9 cellular contexts compared by ENCODE assay signal in the genomic region with DNA sequence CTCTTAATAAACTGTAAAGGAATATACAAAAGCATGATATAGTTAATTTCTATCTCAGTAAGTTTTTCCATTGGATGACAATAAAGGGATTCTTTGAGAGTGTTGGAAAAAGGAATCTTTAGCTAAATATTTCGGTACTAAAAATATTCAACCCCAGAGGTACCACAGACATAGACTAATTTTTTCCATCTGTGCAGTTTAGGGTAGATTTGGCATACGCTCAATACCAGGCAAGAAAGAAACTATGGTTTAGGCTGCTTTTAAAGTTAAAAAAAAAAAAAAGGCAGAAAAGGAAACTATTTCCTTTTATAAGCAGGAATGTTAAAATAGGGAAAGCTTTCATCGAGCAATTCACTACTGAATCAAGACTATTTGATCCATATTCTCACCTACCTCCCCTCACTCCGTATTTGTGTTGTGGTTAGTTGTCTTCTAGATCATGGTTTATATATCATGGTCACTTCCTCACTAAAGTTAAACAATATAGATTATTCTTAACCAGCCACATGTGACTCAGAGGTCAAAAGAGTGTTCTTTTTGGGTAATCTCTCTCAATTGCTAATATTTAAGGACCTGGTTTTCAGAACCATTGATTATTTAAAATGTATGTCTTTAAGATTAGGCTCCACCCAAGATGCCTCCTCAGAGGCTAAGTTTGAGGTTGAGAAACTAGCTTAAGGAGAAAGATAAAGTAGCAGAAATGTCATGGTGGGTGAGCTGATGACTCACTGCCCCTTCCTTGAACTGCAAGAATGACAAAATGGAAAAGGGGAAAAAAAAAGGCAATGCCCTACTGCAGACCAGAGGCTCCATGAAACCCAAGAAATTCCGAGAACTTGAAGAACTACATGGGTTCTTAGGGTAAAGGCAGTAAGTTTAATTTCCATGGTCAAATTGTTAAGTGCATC. TPM values are rescaled to one million over a fixed set of nuclear protein-coding genes. Genes with fewer than 3 reads are reported as not detected.
DNase-seq lines count a peak whose midpoint lies in the region; ATAC-seq, FAIRE-seq and TF ChIP-seq lines count a peak whose summit lies in the region.
"Not testable (repeated sequence)": the region's sequence is repeated elsewhere in the genome, so short reads cannot be mapped to it uniquely, and the experiment has no call there.
"Had no signal": no experiment of that assay in that cellular context is flagged by ENCODE, and none has a peak within 500 bp of the region (broad histone marks: within the 10 kb centered on the region; RNA-seq: fewer than 3 reads in every experiment).

No MANE protein-coding gene starts in this region.

- peak; percentile 87 for ATAC-seq in SK-N-SH treated with all-trans-retinoic acid at 6 μM for 48 hours
- ATAC-seq in stimulated activated naive CD8-positive, alpha-beta T cell treated with anti-CD3 and anti-CD28 coated beads, Interleukin-15, Interleukin-2, amounts not matched to agents 100 U/mL and 50 U/mL, for 24 hours: peak; percentile 86

- intact Hi-C loops in endothelial cell of umbilical vein (cut with micrococcal nuclease): not testable (repeated sequence)

- not testable (repeated sequence) for H2AFZ ChIP-seq in endothelial cell of umbilical vein (ENCODE audit: low read depth, low read length)

- POLR2A ChIA-PET in BJ (lab: Charles Lee); endothelial cell of umbilical vein (lab: Charles Lee): not testable (repeated sequence)

- not testable (repeated sequence) for H3K4me1 Mint-ChIP-seq in activated naive CD8-positive, alpha-beta T cell treated with anti-CD3 and anti-CD28 coated beads for 36 hours

- not testable (repeated sequence) for H3K9me3 ChIP-seq in MG63; endothelial cell of umbilical vein (replicated peaks; ENCODE audit: control insufficient read depth, insufficient read depth, low read length)

- CTCF ChIA-PET in BJ (lab: Yijun Ruan, JAX); endothelial cell of umbilical vein (lab: Charles Lee): not testable (repeated sequence)

- not testable (repeated sequence) for BruUV-seq in endothelial cell of umbilical vein (replicated peaks; lab: Mats Ljungman, UMichigan)

- not testable (repeated sequence) for H3K4me3 ChIP-seq in BJ (ENCODE audit: low read depth, low read length); MG63; endothelial cell of umbilical vein (replicated peaks in 1 of 3; ENCODE audit: insufficient read depth in 1 of 3, low read depth in 1 of 3, low read length in 3 of 3)

- dilution Hi-C loops in endothelial cell of umbilical vein (cut with MboI; ENCODE audit: extremely low pct_ligation_motif_present, low sequenced_read_pairs): not testable (repeated sequence)

- H3K36me3 Mint-ChIP-seq in activated naive CD8-positive, alpha-beta T cell treated with anti-CD3 and anti-CD28 coated beads for 36 hours: not testable (repeated sequence)

- H3K9me3 Mint-ChIP-seq in activated naive CD8-positive, alpha-beta T cell treated with anti-CD3 and anti-CD28 coated beads for 36 hours: not testable (repeated sequence)

- H3K79me2 ChIP-seq in endothelial cell of umbilical vein (ENCODE audit: control insufficient read depth, insufficient read depth, low read length): not testable (repeated sequence)

- not testable (repeated sequence) for H3K27ac Mint-ChIP-seq in activated naive CD8-positive, alpha-beta T cell treated with anti-CD3 and anti-CD28 coated beads for 36 hours

- not testable (repeated sequence) for H3K4me2 ChIP-seq in endothelial cell of umbilical vein (ENCODE audit: insufficient read depth, low read length)

- not testable (repeated sequence) for H3K27me3 ChIP-seq in BJ (ENCODE audit: control insufficient read depth, insufficient read depth, low read length); MG63; endothelial cell of umbilical vein (ENCODE audit: control insufficient read depth in 2 of 2, insufficient read depth in 2 of 2, low read length in 2 of 2)

- TF ChIP-seq POLR2A in endothelial cell of umbilical vein (IDR thresholded peaks at IDR 0.05; ENCODE audit: low read depth, low read length): not testable (repeated sequence)

- H3K36me3 ChIP-seq in BJ (ENCODE audit: control insufficient read depth, insufficient read depth, low read length); MG63; endothelial cell of umbilical vein (ENCODE audit: control insufficient read depth in 2 of 2, extremely low read depth in 1 of 2, insufficient read depth in 2 of 2, low read length in 2 of 2): not testable (repeated sequence)

- not testable (repeated sequence) for H3K4me3 Mint-ChIP-seq in activated naive CD8-positive, alpha-beta T cell treated with anti-CD3 and anti-CD28 coated beads for 36 hours

- H3K27me3 Mint-ChIP-seq in activated naive CD8-positive, alpha-beta T cell treated with anti-CD3 and anti-CD28 coated beads for 36 hours: not testable (repeated sequence)

- not testable (repeated sequence) for H3K4me1 ChIP-seq in endothelial cell of umbilical vein (ENCODE audit: control insufficient read depth, extremely low read depth, insufficient read depth, low read length)

- FAIRE-seq in endothelial cell of umbilical vein (lab: Jason Lieb, UNC): not testable (repeated sequence)

- DNase-seq in BJ (ENCODE audit: low read depth) (peak; percentile 13), H4 (ENCODE audit: low spot score) (peak; percentile 77), MG63 (peak; percentile 36), endothelial cell of umbilical vein (ENCODE audit: low read depth, low spot score) (peak; percentile 31), islet precursor cell (peak; percentile 38)
- DNase-seq in activated naive CD8-positive, alpha-beta T cell treated with anti-CD3 and anti-CD28 coated beads for 36 hours: peak; percentile 2
- not testable (repeated sequence) for DNase-seq in stimulated activated naive CD8-positive, alpha-beta T cell treated with anti-CD3 and anti-CD28 coated beads, Interleukin-15, Interleukin-2, amounts not matched to agents 100 U/mL and 50 U/mL, for 24 hours

- TF ChIP-seq CTCF in BJ (IDR thresholded peaks at IDR 0.05; ENCODE audit: insufficient read depth, low read depth, low read length); endothelial cell of umbilical vein (IDR thresholded peaks at IDR 0.05; ENCODE audit: extremely low read depth in 1 of 2, insufficient read depth in 1 of 2, low read depth in 1 of 2, low read length in 2 of 2): not testable (repeated sequence)

- H3K9ac ChIP-seq in endothelial cell of umbilical vein (replicated peaks; ENCODE audit: extremely low read depth, insufficient read depth, low read length): not testable (repeated sequence)

- H3K27ac ChIP-seq in endothelial cell of umbilical vein (ENCODE audit: insufficient read depth, low read depth, low read length): not testable (repeated sequence)

- not testable (repeated sequence) for H3K9me1 ChIP-seq in endothelial cell of umbilical vein (replicated peaks; ENCODE audit: control insufficient read depth, extremely low read depth, insufficient read depth, low read length)

- not testable (repeated sequence) for H4K20me1 ChIP-seq in endothelial cell of umbilical vein (replicated peaks; ENCODE audit: control insufficient read depth, extremely low read depth, insufficient read depth, low read length)

RNA-seq across cellular contexts. Expression of a gene that starts 20.0 kb away (rescaled TPM):
- polyA plus RNA-seq in BJ (2011; rRNA removed) (2.1 and 3.1 TPM in 2 replicates), endothelial cell of umbilical vein (1.9 and 2.6 TPM in 2 replicates)
- 1.2 and 2.4 TPM in 2 replicates for polyA minus RNA-seq in BJ (2011; rRNA and poly(A)+ RNA removed)
- 4.5 and 11.2 TPM in 2 replicates for total RNA-seq in H4 (2014; rRNA removed; shearing (Covaris generic))
- total RNA-seq in MG63 (2014; rRNA removed; shearing (Covaris generic); ENCODE audit: low replicate concordance): 8.1 and 19.7 TPM in 2 replicates
- 10 to 100 TPM; 24.6 to 26.9 TPM for total RNA-seq in activated naive CD8-positive, alpha-beta T cell treated with anti-CD3 and anti-CD28 coated beads for 36 hours
- 4.3 and 6.5 TPM in 2 replicates for total RNA-seq in endothelial cell of umbilical vein
- polyA plus RNA-seq in endothelial cell of umbilical vein (2011; cell fraction: cytosol; rRNA removed): 2.8 TPM in 2 replicates
- polyA plus RNA-seq in endothelial cell of umbilical vein (2011; cell fraction: nucleus; rRNA removed): 7.0 and 7.7 TPM in 2 replicates
- 3.3 and 4.4 TPM in 2 replicates for polyA plus RNA-seq in endothelial cell of umbilical vein (2012)
- 6.4 and 9.3 TPM in 2 replicates for polyA minus RNA-seq in endothelial cell of umbilical vein
- polyA minus RNA-seq in endothelial cell of umbilical vein (2011; cell fraction: cytosol; rRNA and poly(A)+ RNA removed): 13.8 TPM
- 3.1 and 9.3 TPM in 2 replicates for polyA minus RNA-seq in endothelial cell of umbilical vein (2011; cell fraction: nucleus; rRNA and poly(A)+ RNA removed)
- total RNA-seq: Right ventricle myocardium superior had no signal

RNA-seq across cellular contexts. Expression of a gene that starts 20.7 kb away (rescaled TPM):
- polyA plus RNA-seq in BJ (2011; rRNA removed) (5.0 and 5.6 TPM in 2 replicates), endothelial cell of umbilical vein (4.6 and 5.6 TPM in 2 replicates)
- 7.4 and 9.2 TPM in 2 replicates for polyA minus RNA-seq in BJ (2011; rRNA and poly(A)+ RNA removed)
- 7.2 and 10.4 TPM in 2 replicates for total RNA-seq in H4 (2014; rRNA removed; shearing (Covaris generic))
- 9.7 and 10.8 TPM in 2 replicates for total RNA-seq in MG63 (2014; rRNA removed; shearing (Covaris generic); ENCODE audit: low replicate concordance)
- total RNA-seq in activated naive CD8-positive, alpha-beta T cell treated with anti-CD3 and anti-CD28 coated beads for 36 hours: 10 to 100 TPM; 14.6 to 19.1 TPM
- total RNA-seq in endothelial cell of umbilical vein: 56.4 and 57.8 TPM in 2 replicates
- 7.6 and 7.8 TPM in 2 replicates for polyA plus RNA-seq in endothelial cell of umbilical vein (2011; cell fraction: cytosol; rRNA removed)
- polyA plus RNA-seq in endothelial cell of umbilical vein (2011; cell fraction: nucleus; rRNA removed): 10.2 and 14.0 TPM in 2 replicates
- 15.9 and 17.6 TPM in 2 replicates for polyA plus RNA-seq in endothelial cell of umbilical vein (2012)
- polyA minus RNA-seq in endothelial cell of umbilical vein: 17.6 and 21.6 TPM in 2 replicates
- polyA minus RNA-seq in endothelial cell of umbilical vein (2011; cell fraction: cytosol; rRNA and poly(A)+ RNA removed): 40.7 TPM
- 28.5 and 29.3 TPM in 2 replicates for polyA minus RNA-seq in endothelial cell of umbilical vein (2011; cell fraction: nucleus; rRNA and poly(A)+ RNA removed)
